In the genomic region with DNA sequence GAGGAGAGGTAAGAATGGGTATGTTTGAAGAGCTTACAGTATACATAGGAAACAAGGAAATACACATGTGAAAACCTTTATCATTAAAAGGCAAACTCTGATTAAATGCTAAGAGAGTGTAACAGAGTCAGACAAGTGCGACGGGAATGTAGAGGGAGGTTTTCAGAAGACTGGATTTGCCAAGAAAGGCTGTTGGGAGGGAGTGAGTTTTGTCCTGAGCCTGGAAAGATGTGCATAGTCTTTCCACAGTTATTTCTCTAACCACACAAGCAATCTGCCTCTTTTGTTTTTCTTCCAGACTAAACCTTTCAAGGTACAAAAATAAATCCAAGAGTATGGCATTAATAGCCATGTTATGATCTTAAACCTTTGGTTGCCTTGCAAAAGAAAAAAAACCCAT, we compare ENCODE assay signal across 25 cellular contexts.
"Had no signal": no experiment of that assay in that cellular context is flagged by ENCODE, and none has a peak within 500 bp of the region (broad histone marks: within the 10 kb centered on the region; RNA-seq: fewer than 3 reads in every experiment).

No MANE protein-coding gene starts in this region.

- DNase-seq: activated CD4-positive, alpha-beta memory T cell treated with anti-CD3 and anti-CD28 coated beads, Interleukin-2, amount 10 ng/mL, durations not matched to agents 7 days and 5 days; activated CD4-positive, alpha-beta T cell treated with anti-CD3 and anti-CD28 coated beads for 1 hour; activated CD4-positive, alpha-beta T cell treated with anti-CD3 and anti-CD28 coated beads for 48 hours; activated CD4-positive, CD25-positive, alpha-beta regulatory T cell; activated CD8-positive, alpha-beta memory T cell treated with anti-CD3 and anti-CD28 coated beads for 24 hours; activated CD8-positive, alpha-beta memory T cell treated with anti-CD3 and anti-CD28 coated beads, Interleukin-2, amount 10 ng/mL, durations not matched to agents 7 days and 5 days; activated CD8-positive, alpha-beta memory T cell treated with anti-CD3 and anti-CD28 coated beads, Interleukin-2, amount 50 U/mL, for 48 hours; activated effector memory CD4-positive, alpha-beta T cell treated with Interleukin-2 at 50 U/mL for 16 hours; activated naive CD4-positive, alpha-beta T cell treated with anti-CD3 and anti-CD28 coated beads, Interleukin-2, amount 10 ng/mL, durations not matched to agents 7 days and 5 days; activated naive CD8-positive, alpha-beta T cell treated with anti-CD3 and anti-CD28 coated beads, Interleukin-2, amount 50 U/mL, for 24 hours; activated T-cell treated with anti-CD3 and anti-CD28 coated beads, Interleukin-2, amount 50 U/mL, for 48 hours; anterior cingulate cortex; NCI-H1417 treated with DMSO at 0.1 percent for 48 hours; NCI-H2171; NK-92 treated with Interleukin-12 subunit alpha and Interleukin-12 subunit beta, amount 100 ng/mL, for 24 hours; PC-9; SW 1271; T-helper 1 cell; T1000 had no signal

- ATAC-seq: activated CD8-positive, alpha-beta memory T cell treated with anti-CD3 and anti-CD28 coated beads, Interleukin-2, amount 10 ng/mL, durations not matched to agents 7 days and 5 days; activated naive CD8-positive, alpha-beta T cell treated with anti-CD3 and anti-CD28 coated beads, Interleukin-2, amount 50 U/mL, for 24 hours; K562; Right ventricle myocardium inferior had no signal

- H3K36me3 ChIP-seq: cardiac muscle cell, WERI-Rb-1 had no signal

- FAIRE-seq: K562, RCC 7860 had no signal

- H3K4me3 ChIP-seq: cardiac muscle cell, K562, PC-9 had no signal

- H3K27ac ChIP-seq: cardiac muscle cell, PC-9, RWPE1, WERI-Rb-1 had no signal

- H3K4me2 ChIP-seq: PC-9 had no signal

- H2AFZ ChIP-seq: PC-9 had no signal
